In genomic region chr13:110756268-110756667, GRCh38 we compare ENCODE assay signal across 1 cellular context.
TF ChIP-seq lines count a peak whose summit lies in the region.

No MANE protein-coding gene starts in this region.

TF ChIP-seq in IMR-90, 13 proteins besides CTCF, POLR2A, EP300 and RAD21:
- TF ChIP-seq BHLHE40 (IDR thresholded peaks at IDR 0.05; ENCODE audit: low read depth, low read length) (no peak), MAFK (IDR thresholded peaks at IDR 0.05; ENCODE audit: low read depth, low read length) (no peak), USF2 (IDR thresholded peaks at IDR 0.05; ENCODE audit: low read depth, low read length) (no peak), ELK1 (IDR thresholded peaks at IDR 0.05; ENCODE audit: borderline replicate concordance, low read depth, low read length) (no peak), FOS (IDR thresholded peaks at IDR 0.05; ENCODE audit: low read depth, low read length) (no peak), MAZ (IDR thresholded peaks at IDR 0.05; ENCODE audit: borderline replicate concordance, low read depth, low read length) (no peak), NFE2L2 (IDR thresholded peaks at IDR 0.05; ENCODE audit: low read depth, low read length) (no peak), RCOR1 (IDR thresholded peaks at IDR 0.05; ENCODE audit: insufficient replicate concordance, low read length) (no peak), MXI1 (IDR thresholded peaks at IDR 0.05; ENCODE audit: borderline replicate concordance, low read depth, low read length) (no peak), CHD1 (IDR thresholded peaks at IDR 0.05; ENCODE audit: low read depth, low read length) (no peak), RFX5 (IDR thresholded peaks at IDR 0.05; ENCODE audit: low read depth, low read length) (no peak), CEBPB (IDR thresholded peaks at IDR 0.05; ENCODE audit: low read depth, low read length) (no peak), SMC3 (IDR thresholded peaks at IDR 0.05; ENCODE audit: low read depth, low read length) (no peak)
